Comparison of ENCODE assay signal across 26 cellular contexts in the genomic region with DNA sequence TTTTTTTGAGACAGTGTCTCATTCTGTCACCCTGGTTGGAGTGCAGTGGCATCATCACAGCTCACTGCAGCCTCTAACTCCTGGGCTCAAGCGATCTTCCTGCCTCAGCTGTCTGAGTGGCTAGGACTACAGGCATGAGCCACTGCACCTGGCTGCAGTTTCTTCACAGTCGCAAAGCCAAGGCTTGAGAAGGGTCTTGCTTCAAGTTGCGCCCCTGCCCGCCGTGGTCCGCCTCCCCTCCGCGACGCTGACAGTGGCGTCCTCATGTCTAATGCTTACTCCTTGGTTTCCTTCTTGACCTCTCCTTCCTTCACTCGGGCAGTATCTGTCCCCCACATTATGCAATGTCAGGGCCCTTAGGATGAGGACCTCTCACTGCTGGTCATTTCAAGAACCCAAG.
"Had no signal": no experiment of that assay in that cellular context is flagged by ENCODE, and none has a peak within 500 bp of the region (broad histone marks: within the 10 kb centered on the region; RNA-seq: fewer than 3 reads in every experiment).

No MANE protein-coding gene starts in this region.

- H3K9me3 Mint-ChIP-seq: activated B cell treated with CpG ODN at 0.5 μM for 24 hours; activated CD4-positive, alpha-beta T cell treated with anti-CD3 and anti-CD28 coated beads, Interleukin-2, amount 10 ng/mL, durations not matched to agents 24 days and 14 days; activated naive CD4-positive, alpha-beta T cell treated with anti-CD3 and anti-CD28 coated beads, Interleukin-2, amount 50 U/mL, for 72 hours; activated naive CD8-positive, alpha-beta T cell treated with anti-CD3 and anti-CD28 coated beads, Interleukin-2, amount 50 U/mL, for 24 hours; activated T-cell treated with anti-CD3 and anti-CD28 coated beads, Interleukin-2, amount 50 U/mL, for 24 hours; activated T-helper 1 cell treated with anti-CD3 and anti-CD28 coated beads, Interleukin-12 subunit alpha, Interleukin-12 subunit beta, Interleukin-2, Interleukin-4 antibody, amounts not matched to agents 30 ng/mL and 10 ng/mL and 1 ng/mL, durations not matched to agents 14 hours and 24 hours and 36 hours; T-helper 1 cell treated with Interleukin-12 subunit alpha and Interleukin-12 subunit beta and Interleukin-4 antibody, amounts not matched to agents 30 μg/mL and 1 μg/mL, for 36 hours had no signal

- H3K36me3 Mint-ChIP-seq: activated CD8-positive, alpha-beta memory T cell treated with anti-CD3 and anti-CD28 coated beads, Interleukin-2, amount 10 ng/mL, durations not matched to agents 7 days and 5 days; activated naive CD4-positive, alpha-beta T cell treated with anti-CD3 and anti-CD28 coated beads, Interleukin-2, amount 50 U/mL, for 72 hours had no signal

- DNase-seq: activated B cell treated with CpG ODN at 0.5 μM for 24 hours; activated CD4-positive, alpha-beta T cell treated with anti-CD3 and anti-CD28 coated beads for 1 hour; activated CD4-positive, alpha-beta T cell treated with anti-CD3 and anti-CD28 coated beads, Interleukin-2, amount 10 ng/mL, durations not matched to agents 24 days and 14 days; activated CD4-positive, alpha-beta T cell treated with anti-CD3 and anti-CD28 coated beads, Interleukin-2, amount 50 U/mL, for 48 hours; activated CD8-positive, alpha-beta memory T cell treated with anti-CD3 and anti-CD28 coated beads, Interleukin-2, amount 10 ng/mL, durations not matched to agents 7 days and 5 days; activated effector memory CD4-positive, alpha-beta T cell treated with anti-CD3 and anti-CD28 coated beads, Interleukin-2, amount 50 U/mL, for 16 hours; activated naive CD4-positive, alpha-beta T cell treated with Interleukin-2 at 50 U/mL for 16 hours; activated naive CD8-positive, alpha-beta T cell treated with anti-CD3 and anti-CD28 coated beads, Interleukin-2, amount 50 U/mL, for 24 hours; activated T-cell treated with anti-CD3 and anti-CD28 coated beads, Interleukin-2, amount 50 U/mL, for 24 hours; amniotic stem cell; body of pancreas; Karpas-422; NCI-H1105 treated with DMSO at 0.1 percent for 48 hours; NCI-H1436 treated with DMSO at 0.1 percent for 48 hours; NCI-H187; NCI-H2081; NCI-H510A treated with DMSO at 0.1 percent for 48 hours; NCI-H69; NK-92 treated with Interleukin-12 subunit alpha and Interleukin-12 subunit beta, amount 100 ng/mL, for 24 hours; OCI-M1; Peyer's patch; SHP77 treated with DMSO at 0.1 percent for 48 hours; T-helper 9 cell had no signal

- H3K4me1 Mint-ChIP-seq: activated B cell treated with CpG ODN at 0.5 μM for 24 hours had no signal

- H3K4me3 Mint-ChIP-seq: activated B cell treated with CpG ODN at 0.5 μM for 24 hours; activated CD4-positive, alpha-beta T cell treated with anti-CD3 and anti-CD28 coated beads, Interleukin-2, amount 10 ng/mL, durations not matched to agents 24 days and 14 days; activated CD8-positive, alpha-beta memory T cell treated with anti-CD3 and anti-CD28 coated beads, Interleukin-2, amount 10 ng/mL, durations not matched to agents 7 days and 5 days; activated naive CD8-positive, alpha-beta T cell treated with anti-CD3 and anti-CD28 coated beads, Interleukin-2, amount 50 U/mL, for 24 hours; activated T-cell treated with anti-CD3 and anti-CD28 coated beads, Interleukin-2, amount 50 U/mL, for 24 hours; activated T-helper 1 cell treated with anti-CD3 and anti-CD28 coated beads, Interleukin-12 subunit alpha, Interleukin-12 subunit beta, Interleukin-2, Interleukin-4 antibody, amounts not matched to agents 30 ng/mL and 10 ng/mL and 1 ng/mL, durations not matched to agents 14 hours and 24 hours and 36 hours; T-helper 1 cell treated with Interleukin-12 subunit alpha and Interleukin-12 subunit beta and Interleukin-4 antibody, amounts not matched to agents 30 μg/mL and 1 μg/mL, for 36 hours had no signal

- H3K27me3 Mint-ChIP-seq: activated B cell treated with CpG ODN at 0.5 μM for 24 hours; activated CD4-positive, alpha-beta T cell treated with anti-CD3 and anti-CD28 coated beads, Interleukin-2, amount 10 ng/mL, durations not matched to agents 24 days and 14 days; activated CD8-positive, alpha-beta memory T cell treated with anti-CD3 and anti-CD28 coated beads, Interleukin-2, amount 10 ng/mL, durations not matched to agents 7 days and 5 days; activated naive CD8-positive, alpha-beta T cell treated with anti-CD3 and anti-CD28 coated beads, Interleukin-2, amount 50 U/mL, for 24 hours; activated T-cell treated with anti-CD3 and anti-CD28 coated beads, Interleukin-2, amount 50 U/mL, for 24 hours had no signal

- H3K27ac Mint-ChIP-seq: activated B cell treated with CpG ODN at 0.5 μM for 24 hours; activated CD4-positive, alpha-beta T cell treated with anti-CD3 and anti-CD28 coated beads, Interleukin-2, amount 10 ng/mL, durations not matched to agents 24 days and 14 days; activated CD8-positive, alpha-beta memory T cell treated with anti-CD3 and anti-CD28 coated beads, Interleukin-2, amount 10 ng/mL, durations not matched to agents 7 days and 5 days; activated naive CD4-positive, alpha-beta T cell treated with anti-CD3 and anti-CD28 coated beads, Interleukin-2, amount 50 U/mL, for 72 hours; activated naive CD8-positive, alpha-beta T cell treated with anti-CD3 and anti-CD28 coated beads, Interleukin-2, amount 50 U/mL, for 24 hours; activated T-cell treated with anti-CD3 and anti-CD28 coated beads, Interleukin-2, amount 50 U/mL, for 24 hours; activated T-helper 1 cell treated with anti-CD3 and anti-CD28 coated beads, Interleukin-12 subunit alpha, Interleukin-12 subunit beta, Interleukin-2, Interleukin-4 antibody, amounts not matched to agents 30 ng/mL and 10 ng/mL and 1 ng/mL, durations not matched to agents 14 hours and 24 hours and 36 hours; T-helper 1 cell treated with Interleukin-12 subunit alpha and Interleukin-12 subunit beta and Interleukin-4 antibody, amounts not matched to agents 30 μg/mL and 1 μg/mL, for 36 hours had no signal

- ATAC-seq: activated CD8-positive, alpha-beta memory T cell treated with anti-CD3 and anti-CD28 coated beads, Interleukin-2, amount 10 ng/mL, durations not matched to agents 7 days and 5 days; activated naive CD4-positive, alpha-beta T cell treated with anti-CD3 and anti-CD28 coated beads, Interleukin-2, amount 50 U/mL, for 72 hours; activated naive CD8-positive, alpha-beta T cell treated with anti-CD3 and anti-CD28 coated beads, Interleukin-2, amount 50 U/mL, for 24 hours; body of pancreas had no signal
